Comparison of ENCODE assay signal across 9 cellular contexts in the genomic region with DNA sequence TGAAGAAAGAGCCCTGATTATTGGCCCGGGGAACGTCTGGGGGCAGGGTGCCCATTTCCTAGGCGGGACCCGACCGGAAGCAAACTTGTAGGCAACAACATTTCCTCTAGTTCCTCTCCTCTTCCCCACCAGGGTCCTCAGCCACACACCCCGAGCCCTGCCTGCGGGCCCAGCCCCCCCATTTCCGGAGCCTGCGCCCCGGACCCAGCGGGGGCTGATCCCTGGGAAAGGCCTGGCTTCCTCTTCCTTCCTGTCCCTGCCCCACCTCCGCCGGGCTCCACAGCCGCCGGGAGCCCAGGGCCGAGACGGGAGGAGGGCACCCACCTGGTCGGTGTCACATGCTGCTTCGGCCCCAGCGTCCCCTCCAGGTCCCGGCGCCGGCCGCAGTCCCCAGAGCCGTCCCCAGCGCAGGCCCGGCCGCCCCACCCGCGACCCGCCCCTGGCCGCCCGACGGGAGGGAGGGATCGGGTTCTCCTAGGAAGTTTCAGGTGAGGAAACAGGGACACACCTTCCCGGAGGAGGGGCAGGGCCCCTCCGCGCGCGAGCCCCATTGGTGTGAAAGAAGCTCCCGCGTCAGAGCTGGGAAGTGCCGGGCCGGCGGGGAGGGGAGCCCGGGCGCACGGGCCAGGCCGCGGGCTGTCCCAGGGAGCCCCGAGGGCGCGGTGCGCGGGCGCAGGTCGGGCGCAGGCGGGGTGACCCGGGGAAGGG. TPM values are rescaled to one million over a fixed set of nuclear protein-coding genes. Genes with fewer than 3 reads are reported as not detected.
A peak's percentile ranks its signal among the peaks of the same experiment; 100 is the strongest.
DNase-seq lines count a peak whose midpoint lies in the region; ATAC-seq, FAIRE-seq and TF ChIP-seq lines count a peak whose summit lies in the region.
"Not testable (repeated sequence)": the region's sequence is repeated elsewhere in the genome, so short reads cannot be mapped to it uniquely, and the experiment has no call there.
"Had no signal": no experiment of that assay in that cellular context is flagged by ENCODE, and none has a peak within 500 bp of the region (broad histone marks: within the 10 kb centered on the region; RNA-seq: fewer than 3 reads in every experiment).

No MANE protein-coding gene starts in this region.

- POLR2A ChIA-PET in Panc1 (lab: Charles Lee); K562 (lab: Yijun Ruan, JAX): not testable (repeated sequence)

- in situ Hi-C loops in Panc1 (cut with HindIII; ENCODE audit: low pct_unique_long_range_greater_than_20kb, low sequenced_read_pairs); K562 (cut with MboI): not testable (repeated sequence)

- intact Hi-C loops in Panc1 (cut with micrococcal nuclease; ENCODE audit: unreplicated experiment); K562 (cut with micrococcal nuclease); right lobe of liver (cut with DNase I): not testable (repeated sequence)

- not testable (repeated sequence) for H2AFZ ChIP-seq in K562 (ENCODE audit: low read depth, low read length)

- not testable (repeated sequence) for H3K9me3 ChIP-seq in Panc1 (ENCODE audit: control insufficient read depth, insufficient read depth, low read depth, low read length); K562 (replicated peaks; ENCODE audit: control insufficient read depth, insufficient read depth, low read depth, low read length); right lobe of liver

- ATAC-seq in GM18858 (IDR thresholded peaks at IDR 0.05; ENCODE audit: unreplicated experiment) (peak; percentile 59), GM21360 (IDR thresholded peaks at IDR 0.05; ENCODE audit: unreplicated experiment) (peak; percentile 76), HG02678 (IDR thresholded peaks at IDR 0.05; ENCODE audit: unreplicated experiment) (peak; percentile 69), HG03135 (IDR thresholded peaks at IDR 0.05; ENCODE audit: unreplicated experiment) (peak; percentile 73), Panc1 (peak; percentile 94), K562 (peak; percentile 60), right lobe of liver (peak; percentile 98 to 99 (median 98))
- peak; percentile 84 for ATAC-seq in stimulated activated naive CD8-positive, alpha-beta T cell treated with anti-CD3 and anti-CD28 coated beads, Interleukin-15, amount 100 ng/mL, for 72 hours

- H3K4me1 ChIP-seq in Panc1 (ENCODE audit: control insufficient read depth, insufficient read depth, low read length); K562 (replicated peaks in 1 of 2; ENCODE audit: control insufficient read depth in 2 of 2, insufficient read depth in 2 of 2, low read length in 2 of 2); right lobe of liver: not testable (repeated sequence)

- not testable (repeated sequence) for TF ChIP-seq EP300 in K562 (IDR thresholded peaks at IDR 0.05; ENCODE audit: low read length)

- not testable (repeated sequence) for TF ChIP-seq POLR2A in K562 (conservative IDR thresholded peaks at IDR 0.05); right lobe of liver (IDR thresholded peaks at IDR 0.05)

- H3K27ac Mint-ChIP-seq in stimulated activated naive CD8-positive, alpha-beta T cell treated with anti-CD3 and anti-CD28 coated beads, Interleukin-15, amount 100 ng/mL, for 72 hours, result not testable (repeated sequence)

- not testable (repeated sequence) for H3K4me3 Mint-ChIP-seq in stimulated activated naive CD8-positive, alpha-beta T cell treated with anti-CD3 and anti-CD28 coated beads, Interleukin-15, amount 100 ng/mL, for 72 hours

- not testable (repeated sequence) for TF ChIP-seq RAD21 in K562 (CRISPR knock-in tag; conservative IDR thresholded peaks at IDR 0.05 in 1 of 2, IDR thresholded peaks at IDR 0.05 in 1 of 2)

- BruUV-seq in Panc1 (replicated peaks; lab: Mats Ljungman, UMichigan); K562 (replicated peaks; lab: Mats Ljungman, UMichigan): not testable (repeated sequence)

- H3K27ac ChIP-seq in Panc1 (ENCODE audit: low read length); K562 (ENCODE audit: extremely low read depth, low read depth, low read length); right lobe of liver: not testable (repeated sequence)

- not testable (repeated sequence) for DNase-seq in Panc1 (ENCODE audit: low read depth, low spot score); K562 (ENCODE audit: extremely low read depth in 1 of 4, low spot score in 3 of 4)
- peak in 1 of 3 donors; percentile 59 for DNase-seq in right lobe of liver
- DNase-seq in stimulated activated naive CD8-positive, alpha-beta T cell treated with anti-CD3 and anti-CD28 coated beads, Interleukin-15, amount 100 ng/mL, for 72 hours, result peak in 1 of 2 donors; percentile 19

- not testable (repeated sequence) for H4K20me1 ChIP-seq in K562 (replicated peaks; ENCODE audit: control insufficient read depth, insufficient read depth, low read length)

- not testable (repeated sequence) for H3K4me2 ChIP-seq in K562 (ENCODE audit: insufficient read depth, low read length)

- not testable (repeated sequence) for H3K9me3 Mint-ChIP-seq in stimulated activated naive CD8-positive, alpha-beta T cell treated with anti-CD3 and anti-CD28 coated beads, Interleukin-15, amount 100 ng/mL, for 72 hours

- not testable (repeated sequence) for H3K79me2 ChIP-seq in K562 (ENCODE audit: control insufficient read depth, insufficient read depth, low read length)

- no CpG with 5 or more reads among the region's 60 CpGs for WGBS in K562 (ENCODE audit: insufficient coverage, low coverage, missing lambda C conversion rate)
- no CpG with 5 or more reads among the region's 60 CpGs for WGBS in right lobe of liver (ENCODE audit: insufficient coverage, low coverage, low lambda C conversion rate, missing lambda C conversion rate)

- H3K36me3 ChIP-seq in Panc1 (ENCODE audit: control insufficient read depth, insufficient read depth, low read length); K562 (ENCODE audit: control insufficient read depth, insufficient read depth, low read length); right lobe of liver: not testable (repeated sequence)

- FAIRE-seq in K562 (lab: Jason Lieb, UNC), result not testable (repeated sequence)

- CTCF ChIA-PET in Panc1 (lab: Charles Lee); K562 (lab: Yijun Ruan, JAX; ENCODE audit: low intra/inter-chr PET ratio): not testable (repeated sequence)

- not testable (repeated sequence) for H3K4me3 ChIP-seq in Panc1 (ENCODE audit: low read depth in 2 of 2, low read length in 2 of 2); K562; right lobe of liver

- H3K4me1 Mint-ChIP-seq in stimulated activated naive CD8-positive, alpha-beta T cell treated with anti-CD3 and anti-CD28 coated beads, Interleukin-15, amount 100 ng/mL, for 72 hours, result not testable (repeated sequence)

- H3K27me3 Mint-ChIP-seq in stimulated activated naive CD8-positive, alpha-beta T cell treated with anti-CD3 and anti-CD28 coated beads, Interleukin-15, amount 100 ng/mL, for 72 hours, result not testable (repeated sequence)

- H3K9me1 ChIP-seq in K562 (ENCODE audit: control insufficient read depth, insufficient read depth, low read length), result not testable (repeated sequence)

- TF ChIP-seq CTCF in Panc1 (IDR thresholded peaks at IDR 0.05); K562 (IDR thresholded peaks at IDR 0.05 in 2 of 3, conservative IDR thresholded peaks at IDR 0.05 in 1 of 3; ENCODE audit: insufficient read depth in 2 of 3, low read depth in 1 of 3, low read length in 3 of 3); right lobe of liver (IDR thresholded peaks at IDR 0.05): not testable (repeated sequence)

- H3K9ac ChIP-seq in K562 (ENCODE audit: insufficient read depth in 1 of 2, low read depth in 2 of 2, low read length in 2 of 2), result not testable (repeated sequence)

- H3K27me3 ChIP-seq in Panc1 (ENCODE audit: control insufficient read depth, insufficient read depth, low read length); K562 (ENCODE audit: control insufficient read depth in 2 of 2, insufficient read depth in 2 of 2, low read length in 2 of 2); right lobe of liver: not testable (repeated sequence)

RNA-seq across cellular contexts. Expression of a gene that starts 18.3 kb away (rescaled TPM):
- total RNA-seq in Panc1 (2021; ENCODE audit: unreplicated experiment) (not detected), K562 (2014; rRNA removed) (not detected in 2 replicates), K562 (2014; rRNA removed; fragmentation: Illumina TruSeq; extraction: Trizol) (not detected in 2 replicates), K562 (2015; rRNA removed; fragmentation: Illumina TruSeq; extraction: Trizol) (not detected in 2 replicates), K562 (2021) (not detected in 2 replicates), right lobe of liver (under 1 TPM in 1 of 6 experiments, not detected in 5; 0.09 TPM)
- 0.39 TPM for polyA plus RNA-seq in Panc1 (2012; ENCODE audit: insufficient read length)
- total RNA-seq in K562 (2011; cell fraction: chromatin; rRNA removed; ENCODE audit: low replicate concordance), result not detected in 2 replicates
- total RNA-seq in K562 (2011; cell fraction: nucleolus; rRNA removed), result not detected in 2 replicates
- not detected in 2 replicates for total RNA-seq in K562 (2011; cell fraction: nucleoplasm; rRNA removed)
- polyA plus RNA-seq in K562 (2011; rRNA removed) (not detected in 2 replicates), K562 (2014; fragmentation: Illumina TruSeq; extraction: Trizol) (not detected in 2 replicates), K562 (2014; fragmentation: Nextera tagmentation; extraction: Ambion mirVana) (not detected), K562 (2014; rRNA removed) (not detected in 2 replicates)
- polyA plus RNA-seq in K562 (2011; cell fraction: cytosol; rRNA removed), result not detected in 2 replicates
- polyA plus RNA-seq in K562 (2011; cell fraction: nucleus; rRNA removed), result not detected in 2 replicates
- 0.01 TPM in 1 of 2 replicates, not detected in the other for polyA plus RNA-seq in K562 (2012)
- not detected in 2 replicates for polyA minus RNA-seq in K562 (2011; rRNA and poly(A)+ RNA removed)
- polyA minus RNA-seq in K562 (2011; cell fraction: cytosol; rRNA and poly(A)+ RNA removed), result not detected in 2 replicates
- polyA minus RNA-seq in K562 (2011; cell fraction: nucleus; rRNA and poly(A)+ RNA removed), result not detected in 2 replicates
- total RNA-seq: HT1080 had no signal

RNA-seq across cellular contexts. Expression of a gene that starts 24.9 kb away (rescaled TPM):
- total RNA-seq in Panc1 (2021; ENCODE audit: unreplicated experiment) (5.2 TPM), K562 (2014; rRNA removed) (not detected in 2 replicates), K562 (2014; rRNA removed; fragmentation: Illumina TruSeq; extraction: Trizol) (not detected in 2 replicates), K562 (2015; rRNA removed; fragmentation: Illumina TruSeq; extraction: Trizol) (0.04 TPM in 1 of 2 replicates, not detected in the other), K562 (2021) (0.11 TPM in 1 of 2 replicates, not detected in the other), right lobe of liver (1 to 10 TPM in 2 of 6 experiments, under 1 TPM in 4; 0.53 to 1.3 (median 0.71) TPM)
- polyA plus RNA-seq in Panc1 (2012; ENCODE audit: insufficient read length), result not detected
- total RNA-seq in K562 (2011; cell fraction: chromatin; rRNA removed; ENCODE audit: low replicate concordance), result not detected in 2 replicates
- total RNA-seq in K562 (2011; cell fraction: nucleolus; rRNA removed), result not detected in 2 replicates
- total RNA-seq in K562 (2011; cell fraction: nucleoplasm; rRNA removed), result not detected in 2 replicates
- polyA plus RNA-seq in K562 (2011; rRNA removed) (0.04 TPM in 1 of 2 replicates, not detected in the other), K562 (2014; fragmentation: Illumina TruSeq; extraction: Trizol) (not detected in 2 replicates), K562 (2014; fragmentation: Nextera tagmentation; extraction: Ambion mirVana) (not detected), K562 (2014; rRNA removed) (not detected in 2 replicates)
- polyA plus RNA-seq in K562 (2011; cell fraction: cytosol; rRNA removed), result 0.04 and 0.09 TPM in 2 replicates
- polyA plus RNA-seq in K562 (2011; cell fraction: nucleus; rRNA removed), result 0.38 and 0.61 TPM in 2 replicates
- polyA plus RNA-seq in K562 (2012), result 0.05 and 0.17 TPM in 2 replicates
- 0.14 and 0.24 TPM in 2 replicates for polyA minus RNA-seq in K562 (2011; rRNA and poly(A)+ RNA removed)
- polyA minus RNA-seq in K562 (2011; cell fraction: cytosol; rRNA and poly(A)+ RNA removed), result not detected in 2 replicates
- 0.44 TPM in 1 of 2 replicates, not detected in the other for polyA minus RNA-seq in K562 (2011; cell fraction: nucleus; rRNA and poly(A)+ RNA removed)
- total RNA-seq: HT1080 had no signal

RNA-seq across cellular contexts. Expression of a gene that starts 29.4 kb away (rescaled TPM):
- 0.82 TPM for total RNA-seq in Panc1 (2021; ENCODE audit: unreplicated experiment)
- 0.35 TPM for polyA plus RNA-seq in Panc1 (2012; ENCODE audit: insufficient read length)
- not detected in 2 replicates for total RNA-seq in K562 (2011; cell fraction: chromatin; rRNA removed; ENCODE audit: low replicate concordance)
- not detected in 2 replicates for total RNA-seq in K562 (2011; cell fraction: nucleolus; rRNA removed)
- not detected in 2 replicates for total RNA-seq in K562 (2011; cell fraction: nucleoplasm; rRNA removed)
- total RNA-seq in K562 (2014; rRNA removed), result not detected in 2 replicates
- total RNA-seq in K562 (2014; rRNA removed; fragmentation: Illumina TruSeq; extraction: Trizol), result not detected in 2 replicates
- not detected in 2 replicates for total RNA-seq in K562 (2015; rRNA removed; fragmentation: Illumina TruSeq; extraction: Trizol)
- not detected in 2 replicates for total RNA-seq in K562 (2021)
- 0.06 and 0.08 TPM in 2 replicates for polyA plus RNA-seq in K562 (2011; rRNA removed)
- polyA plus RNA-seq in K562 (2011; cell fraction: cytosol; rRNA removed), result 0.24 TPM in 1 of 2 replicates, not detected in the other
- polyA plus RNA-seq in K562 (2011; cell fraction: nucleus; rRNA removed), result 0.07 TPM in 1 of 2 replicates, not detected in the other
- 0.11 and 0.18 TPM in 2 replicates for polyA plus RNA-seq in K562 (2012)
- not detected in 2 replicates for polyA plus RNA-seq in K562 (2014; fragmentation: Illumina TruSeq; extraction: Trizol)
- polyA plus RNA-seq in K562 (2014; fragmentation: Nextera tagmentation; extraction: Ambion mirVana), result under 1 TPM; 0.03 to 0.10 TPM
- polyA plus RNA-seq in K562 (2014; rRNA removed), result not detected in 2 replicates
- polyA minus RNA-seq in K562 (2011; rRNA and poly(A)+ RNA removed), result not detected in 2 replicates
- polyA minus RNA-seq in K562 (2011; cell fraction: cytosol; rRNA and poly(A)+ RNA removed), result not detected in 2 replicates
- not detected in 2 replicates for polyA minus RNA-seq in K562 (2011; cell fraction: nucleus; rRNA and poly(A)+ RNA removed)
- total RNA-seq in right lobe of liver, result 1 to 10 TPM; 1.5 to 5.6 (median 3.5) TPM
- total RNA-seq: HT1080 had no signal

RNA-seq across cellular contexts. Expression of a gene that starts 54.5 kb away (rescaled TPM):
- total RNA-seq in Panc1 (2021; ENCODE audit: unreplicated experiment) (not detected), K562 (2014; rRNA removed) (not detected in 2 replicates), K562 (2014; rRNA removed; fragmentation: Illumina TruSeq; extraction: Trizol) (not detected in 2 replicates), K562 (2015; rRNA removed; fragmentation: Illumina TruSeq; extraction: Trizol) (not detected in 2 replicates), K562 (2021) (not detected in 2 replicates), right lobe of liver (not detected)
- polyA plus RNA-seq in Panc1 (2012; ENCODE audit: insufficient read length), result 0.12 TPM
- not detected in 2 replicates for total RNA-seq in K562 (2011; cell fraction: chromatin; rRNA removed; ENCODE audit: low replicate concordance)
- total RNA-seq in K562 (2011; cell fraction: nucleolus; rRNA removed), result not detected in 2 replicates
- total RNA-seq in K562 (2011; cell fraction: nucleoplasm; rRNA removed), result not detected in 2 replicates
- polyA plus RNA-seq in K562 (2011; rRNA removed) (not detected in 2 replicates), K562 (2014; fragmentation: Illumina TruSeq; extraction: Trizol) (not detected in 2 replicates), K562 (2014; fragmentation: Nextera tagmentation; extraction: Ambion mirVana) (not detected), K562 (2014; rRNA removed) (not detected in 2 replicates)
- polyA plus RNA-seq in K562 (2011; cell fraction: cytosol; rRNA removed), result not detected in 2 replicates
- not detected in 2 replicates for polyA plus RNA-seq in K562 (2011; cell fraction: nucleus; rRNA removed)
- polyA plus RNA-seq in K562 (2012), result not detected in 2 replicates
- polyA minus RNA-seq in K562 (2011; rRNA and poly(A)+ RNA removed), result not detected in 2 replicates
- polyA minus RNA-seq in K562 (2011; cell fraction: cytosol; rRNA and poly(A)+ RNA removed), result not detected in 2 replicates
- not detected in 2 replicates for polyA minus RNA-seq in K562 (2011; cell fraction: nucleus; rRNA and poly(A)+ RNA removed)
- total RNA-seq: HT1080 had no signal
